ENCODE assay signal across 1 cellular context in the genomic region with DNA sequence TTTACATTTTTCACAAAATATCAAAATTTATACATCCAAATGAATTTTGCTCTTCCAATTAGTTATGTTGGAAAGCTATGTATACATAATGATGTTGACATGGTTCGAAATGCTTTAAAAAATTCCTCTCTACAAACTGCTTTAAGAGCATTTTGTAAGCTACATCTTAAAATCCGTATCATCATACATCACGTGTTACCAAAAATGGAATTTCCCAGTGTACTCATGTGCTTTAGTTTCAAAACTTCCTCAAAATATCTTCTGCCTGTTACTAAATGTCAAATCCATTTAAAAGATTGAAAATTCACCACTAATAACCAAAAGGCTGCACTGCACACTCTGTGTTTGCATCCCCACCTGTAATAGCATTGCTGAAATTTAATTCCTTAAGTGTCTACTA.
TF ChIP-seq lines count a peak whose summit lies in the region.

No MANE protein-coding gene starts in this region.

TF ChIP-seq in HCT116, 20 proteins besides CTCF, POLR2A, EP300 and RAD21 (continued from another document):
- TF ChIP-seq FOSL1 (IDR thresholded peaks at IDR 0.05; ENCODE audit: low read depth): no peak
- no peak for TF ChIP-seq EZH2 (IDR thresholded peaks at IDR 0.05)
- TF ChIP-seq EZH2phosphoT487 (IDR thresholded peaks at IDR 0.05; ENCODE audit: borderline replicate concordance): no peak
- no peak for TF ChIP-seq ZNF274 (IDR thresholded peaks at IDR 0.05; ENCODE audit: low read depth, low read length)
- no peak for TF ChIP-seq JUND (IDR thresholded peaks at IDR 0.05)
- TF ChIP-seq CEBPB (IDR thresholded peaks at IDR 0.05; ENCODE audit: low read depth): no peak
- TF ChIP-seq TCF7L2 (IDR thresholded peaks at IDR 0.05; ENCODE audit: borderline replicate concordance, extremely low read depth, insufficient read depth, insufficient read length): no peak
- no peak for TF ChIP-seq SP1 (IDR thresholded peaks at IDR 0.05; ENCODE audit: low read depth)
- TF ChIP-seq, protein P1, sequence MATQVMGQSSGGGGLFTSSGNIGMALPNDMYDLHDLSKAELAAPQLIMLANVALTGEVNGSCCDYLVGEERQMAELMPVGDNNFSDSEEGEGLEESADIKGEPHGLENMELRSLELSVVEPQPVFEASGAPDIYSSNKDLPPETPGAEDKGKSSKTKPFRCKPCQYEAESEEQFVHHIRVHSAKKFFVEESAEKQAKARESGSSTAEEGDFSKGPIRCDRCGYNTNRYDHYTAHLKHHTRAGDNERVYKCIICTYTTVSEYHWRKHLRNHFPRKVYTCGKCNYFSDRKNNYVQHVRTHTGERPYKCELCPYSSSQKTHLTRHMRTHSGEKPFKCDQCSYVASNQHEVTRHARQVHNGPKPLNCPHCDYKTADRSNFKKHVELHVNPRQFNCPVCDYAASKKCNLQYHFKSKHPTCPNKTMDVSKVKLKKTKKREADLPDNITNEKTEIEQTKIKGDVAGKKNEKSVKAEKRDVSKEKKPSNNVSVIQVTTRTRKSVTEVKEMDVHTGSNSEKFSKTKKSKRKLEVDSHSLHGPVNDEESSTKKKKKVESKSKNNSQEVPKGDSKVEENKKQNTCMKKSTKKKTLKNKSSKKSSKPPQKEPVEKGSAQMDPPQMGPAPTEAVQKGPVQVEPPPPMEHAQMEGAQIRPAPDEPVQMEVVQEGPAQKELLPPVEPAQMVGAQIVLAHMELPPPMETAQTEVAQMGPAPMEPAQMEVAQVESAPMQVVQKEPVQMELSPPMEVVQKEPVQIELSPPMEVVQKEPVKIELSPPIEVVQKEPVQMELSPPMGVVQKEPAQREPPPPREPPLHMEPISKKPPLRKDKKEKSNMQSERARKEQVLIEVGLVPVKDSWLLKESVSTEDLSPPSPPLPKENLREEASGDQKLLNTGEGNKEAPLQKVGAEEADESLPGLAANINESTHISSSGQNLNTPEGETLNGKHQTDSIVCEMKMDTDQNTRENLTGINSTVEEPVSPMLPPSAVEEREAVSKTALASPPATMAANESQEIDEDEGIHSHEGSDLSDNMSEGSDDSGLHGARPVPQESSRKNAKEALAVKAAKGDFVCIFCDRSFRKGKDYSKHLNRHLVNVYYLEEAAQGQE (IDR thresholded peaks at IDR 0.05; ENCODE audit: low read depth): no peak
